Comparison of ENCODE assay signal across 8 cellular contexts in the genomic region with DNA sequence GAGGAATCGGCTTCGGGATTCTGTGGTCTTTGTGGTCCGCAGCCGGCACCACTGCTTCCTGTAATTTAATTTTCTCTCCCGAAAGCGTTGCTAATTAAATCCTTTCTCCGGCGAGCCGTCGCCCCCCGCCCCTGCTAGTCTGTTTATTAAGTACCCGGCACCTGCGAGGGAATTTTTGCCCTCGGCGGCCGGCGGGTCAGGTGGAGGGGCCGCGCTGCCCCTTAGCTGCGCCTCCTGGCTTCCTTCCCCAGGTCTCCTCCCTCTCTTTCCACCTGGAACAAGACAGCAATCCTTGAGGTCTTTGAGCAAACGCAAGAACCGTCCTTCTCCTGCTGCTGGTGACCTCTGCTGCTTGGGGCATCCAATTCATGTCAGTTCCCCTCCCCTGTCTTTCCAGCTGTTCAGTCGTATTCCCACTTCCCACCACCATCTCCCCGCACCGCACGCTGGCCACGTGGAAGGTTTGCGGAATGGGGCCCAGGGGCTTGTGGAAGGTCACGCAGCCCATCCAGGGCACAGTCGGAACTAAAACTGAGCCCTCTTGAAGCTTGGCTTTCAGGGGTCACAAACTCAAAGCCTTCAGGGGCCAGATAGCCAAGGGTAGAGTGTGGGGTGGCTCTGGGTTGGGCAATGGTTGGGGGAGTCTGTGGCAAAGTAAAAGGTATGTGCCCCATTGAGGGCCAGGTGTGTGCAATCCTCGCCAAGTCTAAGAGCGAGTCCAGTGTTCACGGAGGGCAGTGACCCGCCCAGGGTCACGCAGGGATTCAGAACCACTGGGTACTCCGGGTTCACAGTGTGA. TPM values are rescaled to one million over a fixed set of nuclear protein-coding genes. Genes with fewer than 3 reads are reported as not detected.
DNase-seq lines count a peak whose midpoint lies in the region; ATAC-seq and TF ChIP-seq lines count a peak whose summit lies in the region.

No MANE protein-coding gene starts in this region.

- peak overlapping the region; percentile 61 for H3K27ac Mint-ChIP-seq in activated B cell treated with CpG ODN at 0.5 μM for 24 hours
- no peak overlapping the region for H3K27ac Mint-ChIP-seq in stimulated activated effector memory CD8-positive, alpha-beta T cell treated with anti-CD3 and anti-CD28 coated beads, Interleukin-12 subunit alpha, Interleukin-12 subunit beta, amount 100 ng/mL, for 72 hours

- peak overlapping the region; percentile 73 for H3K4me3 Mint-ChIP-seq in activated B cell treated with CpG ODN at 0.5 μM for 24 hours
- H3K4me3 Mint-ChIP-seq in stimulated activated effector memory CD8-positive, alpha-beta T cell treated with anti-CD3 and anti-CD28 coated beads, Interleukin-12 subunit alpha, Interleukin-12 subunit beta, amount 100 ng/mL, for 72 hours: peak overlapping the region; percentile 65

- H3K4me1 Mint-ChIP-seq in activated B cell treated with CpG ODN at 0.5 μM for 24 hours: peaks cover 52% of the 10 kb centered on the region
- H3K4me1 Mint-ChIP-seq in stimulated activated effector memory CD8-positive, alpha-beta T cell treated with anti-CD3 and anti-CD28 coated beads, Interleukin-12 subunit alpha, Interleukin-12 subunit beta, amount 100 ng/mL, for 72 hours: peaks cover 41% of the 10 kb centered on the region

- no peaks in the 10 kb centered on the region for H3K36me3 ChIP-seq in iPS-15b (ENCODE audit: control insufficient read depth, insufficient read depth, low read length)

- intact Hi-C loops in activated B cell treated with CpG ODN at 0.5 μM for 24 hours (cut with micrococcal nuclease): loop anchor here (1.0 to 10.0 kb wide), 3 partner anchors 17 to 1611 kb away; no protein-coding TSS in a partner anchor

- peaks cover 20% of the 10 kb centered on the region for H3K27me3 ChIP-seq in iPS-15b (ENCODE audit: control insufficient read depth, insufficient read depth, low read length)

- H3K36me3 Mint-ChIP-seq in activated B cell treated with CpG ODN at 0.5 μM for 24 hours (ENCODE audit: low read depth): no peaks in the 10 kb centered on the region
- peaks cover 6% of the 10 kb centered on the region for H3K36me3 Mint-ChIP-seq in stimulated activated effector memory CD8-positive, alpha-beta T cell treated with anti-CD3 and anti-CD28 coated beads, Interleukin-12 subunit alpha, Interleukin-12 subunit beta, amount 100 ng/mL, for 72 hours

- H3K4me1 ChIP-seq in iPS-15b (ENCODE audit: control insufficient read depth, insufficient read depth, low read length): peaks cover 8% of the 10 kb centered on the region

- DNase-seq in DMS53 (lab: John Stamatoyannopoulos, UW): peak; percentile 39
- no peak for DNase-seq in DMS53 treated with DMSO at 0.1 percent for 48 hours (lab: John Stamatoyannopoulos, UW; ENCODE audit: unreplicated experiment)
- no peak for DNase-seq in activated B cell treated with CpG ODN at 0.5 μM for 24 hours
- no peak for DNase-seq in stimulated activated effector memory CD8-positive, alpha-beta T cell treated with anti-CD3 and anti-CD28 coated beads, Interleukin-12 subunit alpha, Interleukin-12 subunit beta, amount 100 ng/mL, for 72 hours (ENCODE audit: low spot score in 2 of 2)
- DNase-seq in DMS 273 treated with DMSO at 0.1 percent for 48 hours (lab: John Stamatoyannopoulos, UW): no peak
- no peak for DNase-seq in stimulated activated CD4-positive, alpha-beta T cell treated with anti-CD3 and anti-CD28 coated beads, Interleukin-12 subunit alpha, Interleukin-12 subunit beta, amount 100 ng/mL, for 4 hours
- DNase-seq in KBM-7: no peak

- no peak overlapping the region for H3K9ac ChIP-seq in iPS-15b (ENCODE audit: low read depth, low read length)

- in situ Hi-C loops in KBM-7 (cut with MboI; ENCODE audit: low pct_unique_long_range_greater_than_20kb, low sequenced_read_pairs): no loop called here

- H3K27me3 Mint-ChIP-seq in activated B cell treated with CpG ODN at 0.5 μM for 24 hours: peaks cover 9% of the 10 kb centered on the region

- H3K9me3 ChIP-seq in iPS-15b (ENCODE audit: control insufficient read depth, insufficient read depth, low read length): no peaks in the 10 kb centered on the region

- CTCF ChIA-PET in activated B cell treated with CpG ODN at 0.5 μM for 24 hours (lab: Charles Lee): interaction anchor here (1.1 to 10.9 kb wide), 4 partner anchors 18 to 250 kb away, joined by 3 to 151 read pairs (median 64); partner anchors contain the start of gene CIPC

- POLR2A ChIA-PET in activated B cell treated with CpG ODN at 0.5 μM for 24 hours (lab: Charles Lee): interaction anchor here (1.4 to 11.4 kb wide), 3 partner anchors 10 to 26 kb away, joined by 5 to 329 read pairs (median 6); partner anchors contain the start of gene CIPC

- ATAC-seq in activated B cell treated with CpG ODN at 0.5 μM for 24 hours (ENCODE audit: low read depth): no peak
- ATAC-seq in stimulated activated effector memory CD8-positive, alpha-beta T cell treated with anti-CD3 and anti-CD28 coated beads, Interleukin-12 subunit alpha, Interleukin-12 subunit beta, amount 100 ng/mL, for 72 hours: no peak

- H3K9me3 Mint-ChIP-seq in activated B cell treated with CpG ODN at 0.5 μM for 24 hours: no peaks in the 10 kb centered on the region
- no peaks in the 10 kb centered on the region for H3K9me3 Mint-ChIP-seq in stimulated activated effector memory CD8-positive, alpha-beta T cell treated with anti-CD3 and anti-CD28 coated beads, Interleukin-12 subunit alpha, Interleukin-12 subunit beta, amount 100 ng/mL, for 72 hours

- H3K4me3 ChIP-seq in iPS-15b (ENCODE audit: low read depth, low read length): peak overlapping the region; percentile 88

- no peak for TF ChIP-seq CTCF in activated B cell treated with CpG ODN at 0.5 μM for 24 hours (IDR thresholded peaks at IDR 0.05)

RNA-seq across cellular contexts. Expression of gene ZDHHC22, which starts 16.1 kb away (rescaled TPM):
- total RNA-seq in activated B cell treated with CpG ODN at 0.5 μM for 24 hours: not detected in 2 replicates

RNA-seq across cellular contexts. Expression of gene CIPC, which starts 27.4 kb away (rescaled TPM):
- total RNA-seq in activated B cell treated with CpG ODN at 0.5 μM for 24 hours: 26.6 and 28.5 TPM in 2 replicates

RNA-seq across cellular contexts. Expression of gene TMEM63C, which starts 56.1 kb away (rescaled TPM):
- 0.15 and 1.5 TPM in 2 replicates for total RNA-seq in activated B cell treated with CpG ODN at 0.5 μM for 24 hours
